ENCODE assay signal across 1 cellular context in genomic region chr11:71336176-71336995, GRCh38.
TF ChIP-seq lines count a peak whose summit lies in the region.

No MANE protein-coding gene starts in this region.

TF ChIP-seq in HEK293, 187 proteins besides CTCF, POLR2A, EP300 and RAD21 (continued from another document):
- TF ChIP-seq ZNF658 (tag by site-specific recombination; IDR thresholded peaks at IDR 0.05) (no peak), ZNF76 (tag by site-specific recombination; IDR thresholded peaks at IDR 0.05; ENCODE audit: borderline replicate concordance, low read depth) (no peak), ZNF473 (tag by site-specific recombination; IDR thresholded peaks at IDR 0.05) (no peak), PRDM1 (tag by site-specific recombination; IDR thresholded peaks at IDR 0.05) (no peak)
